ENCODE assay signal across 33 cellular contexts in genomic region chr7:41998041-41998440, GRCh38.
"Had no signal": no experiment of that assay in that cellular context is flagged by ENCODE, and none has a peak within 500 bp of the region (broad histone marks: within the 10 kb centered on the region; RNA-seq: fewer than 3 reads in every experiment).

No MANE protein-coding gene starts in this region.

- DNase-seq: activated B cell treated with CpG ODN at 0.5 μM for 24 hours; activated CD4-positive, alpha-beta memory T cell treated with anti-CD3 and anti-CD28 coated beads for 36 hours; activated CD4-positive, alpha-beta T cell treated with anti-CD3 and anti-CD28 coated beads for 4 hours; activated CD4-positive, alpha-beta T cell treated with anti-CD3 and anti-CD28 coated beads, Interleukin-2, amount 10 ng/mL, durations not matched to agents 24 days and 14 days; activated CD4-positive, alpha-beta T cell treated with anti-CD3 and anti-CD28 coated beads, Interleukin-2, amount 50 U/mL, for 1 hour; activated CD4-positive, alpha-beta T cell treated with anti-CD3 and anti-CD28 coated beads, Interleukin-2, amount 50 U/mL, for 4 hours; activated CD4-positive, CD25-positive, alpha-beta regulatory T cell treated with anti-CD3 and anti-CD28 coated beads, Interleukin-2, amount 50 U/mL, for 72 hours; activated CD8-positive, alpha-beta memory T cell treated with anti-CD3 and anti-CD28 coated beads, Interleukin-2, amount 50 U/mL, for 4 hours; activated CD8-positive, alpha-beta T cell treated with anti-CD3 and anti-CD28 coated beads for 36 hours; activated effector memory CD4-positive, alpha-beta T cell treated with anti-CD3 and anti-CD28 coated beads, Interleukin-2, amount 50 U/mL, for 16 hours; activated gamma-delta T cell treated with Interleukin-2 at 50 U/mL for 16 hours; activated naive CD4-positive, alpha-beta T cell; activated naive CD4-positive, alpha-beta T cell treated with anti-CD3 and anti-CD28 coated beads for 36 hours; activated naive CD4-positive, alpha-beta T cell treated with anti-CD3 and anti-CD28 coated beads, Interleukin-2, amount 50 U/mL, for 16 hours; activated naive CD8-positive, alpha-beta T cell treated with anti-CD3 and anti-CD28 coated beads for 36 hours; activated T-cell treated with anti-CD3 and anti-CD28 coated beads for 4 hours; activated T-cell treated with anti-CD3 and anti-CD28 coated beads, Interleukin-2, amount 50 U/mL, for 1 hour; activated T-cell treated with anti-CD3 and anti-CD28 coated beads, Interleukin-2, amount 50 U/mL, for 48 hours; adrenal gland; amniotic stem cell; aorta; body of pancreas; brain microvascular endothelial cell; central memory CD4-positive, alpha-beta T cell; T-helper 1 cell; T-helper 2 cell; T-helper 9 cell had no signal

- ATAC-seq: activated CD8-positive, alpha-beta T cell treated with anti-CD3 and anti-CD28 coated beads for 36 hours; activated naive CD4-positive, alpha-beta T cell treated with anti-CD3 and anti-CD28 coated beads, Interleukin-2, amount 50 U/mL, for 72 hours; body of pancreas had no signal

- H3K36me3 ChIP-seq: adrenal gland, brain microvascular endothelial cell, breast epithelium had no signal

- H3K4me1 ChIP-seq: adrenal gland, body of pancreas had no signal

- H3K9me3 ChIP-seq: adrenal gland, body of pancreas, breast epithelium had no signal

- H3K27me3 ChIP-seq: adrenal gland, body of pancreas, brain microvascular endothelial cell, breast epithelium had no signal

- H3K4me3 ChIP-seq: adrenal gland, body of pancreas, breast epithelium had no signal

- H3K36me3 Mint-ChIP-seq: activated CD4-positive, alpha-beta memory T cell treated with anti-CD3 and anti-CD28 coated beads for 36 hours; activated naive CD4-positive, alpha-beta T cell treated with anti-CD3 and anti-CD28 coated beads, Interleukin-2, amount 50 U/mL, for 72 hours; activated naive CD8-positive, alpha-beta T cell treated with anti-CD3 and anti-CD28 coated beads for 36 hours had no signal

- H3K9me3 Mint-ChIP-seq: activated B cell treated with CpG ODN at 0.5 μM for 24 hours; activated CD4-positive, alpha-beta memory T cell treated with anti-CD3 and anti-CD28 coated beads for 36 hours; activated CD4-positive, alpha-beta T cell treated with anti-CD3 and anti-CD28 coated beads, Interleukin-2, amount 10 ng/mL, durations not matched to agents 24 days and 14 days; activated CD8-positive, alpha-beta T cell treated with anti-CD3 and anti-CD28 coated beads for 36 hours; activated naive CD4-positive, alpha-beta T cell treated with anti-CD3 and anti-CD28 coated beads for 36 hours; activated naive CD4-positive, alpha-beta T cell treated with anti-CD3 and anti-CD28 coated beads, Interleukin-2, amount 50 U/mL, for 72 hours; activated naive CD8-positive, alpha-beta T cell treated with anti-CD3 and anti-CD28 coated beads for 36 hours; activated T-helper 2 cell treated with anti-CD3 and anti-CD28 coated beads, Interferon-gamma antibody, Interleukin-2, Interleukin-4, amounts not matched to agents 10 μg/mL and 5 μg/mL and 100 μg/mL, durations not matched to agents 14 hours and 24 hours and 36 hours; T-helper 1 cell treated with Interleukin-12 subunit alpha and Interleukin-12 subunit beta and Interleukin-4 antibody, amounts not matched to agents 30 μg/mL and 1 μg/mL, for 36 hours; T-helper 2 cell treated with Interferon-gamma antibody and Interleukin-4, amounts not matched to agents 5 μg/mL and 100 μg/mL, for 36 hours had no signal

- H3K27ac Mint-ChIP-seq: activated B cell treated with CpG ODN at 0.5 μM for 24 hours; activated CD4-positive, alpha-beta memory T cell treated with anti-CD3 and anti-CD28 coated beads for 36 hours; activated CD4-positive, alpha-beta T cell treated with anti-CD3 and anti-CD28 coated beads, Interleukin-2, amount 10 ng/mL, durations not matched to agents 24 days and 14 days; activated CD8-positive, alpha-beta T cell treated with anti-CD3 and anti-CD28 coated beads for 36 hours; activated naive CD4-positive, alpha-beta T cell treated with anti-CD3 and anti-CD28 coated beads for 36 hours; activated naive CD4-positive, alpha-beta T cell treated with anti-CD3 and anti-CD28 coated beads, Interleukin-2, amount 50 U/mL, for 72 hours; activated naive CD8-positive, alpha-beta T cell treated with anti-CD3 and anti-CD28 coated beads for 36 hours; activated T-helper 2 cell treated with anti-CD3 and anti-CD28 coated beads, Interferon-gamma antibody, Interleukin-2, Interleukin-4, amounts not matched to agents 10 μg/mL and 5 μg/mL and 100 μg/mL, durations not matched to agents 14 hours and 24 hours and 36 hours; T-helper 1 cell treated with Interleukin-12 subunit alpha and Interleukin-12 subunit beta and Interleukin-4 antibody, amounts not matched to agents 30 μg/mL and 1 μg/mL, for 36 hours; T-helper 2 cell treated with Interferon-gamma antibody and Interleukin-4, amounts not matched to agents 5 μg/mL and 100 μg/mL, for 36 hours had no signal

- H3K4me3 Mint-ChIP-seq: activated B cell treated with CpG ODN at 0.5 μM for 24 hours; activated CD4-positive, alpha-beta memory T cell treated with anti-CD3 and anti-CD28 coated beads for 36 hours; activated CD4-positive, alpha-beta T cell treated with anti-CD3 and anti-CD28 coated beads, Interleukin-2, amount 10 ng/mL, durations not matched to agents 24 days and 14 days; activated CD8-positive, alpha-beta T cell treated with anti-CD3 and anti-CD28 coated beads for 36 hours; activated naive CD4-positive, alpha-beta T cell treated with anti-CD3 and anti-CD28 coated beads for 36 hours; activated naive CD8-positive, alpha-beta T cell treated with anti-CD3 and anti-CD28 coated beads for 36 hours; T-helper 1 cell treated with Interleukin-12 subunit alpha and Interleukin-12 subunit beta and Interleukin-4 antibody, amounts not matched to agents 30 μg/mL and 1 μg/mL, for 36 hours; T-helper 2 cell treated with Interferon-gamma antibody and Interleukin-4, amounts not matched to agents 5 μg/mL and 100 μg/mL, for 36 hours had no signal

- H3K4me1 Mint-ChIP-seq: activated B cell treated with CpG ODN at 0.5 μM for 24 hours; activated naive CD8-positive, alpha-beta T cell treated with anti-CD3 and anti-CD28 coated beads for 36 hours had no signal

- H3K27ac ChIP-seq: adrenal gland, body of pancreas, breast epithelium, VCaP had no signal
